12 cellular contexts compared by ENCODE assay signal in the genomic region with DNA sequence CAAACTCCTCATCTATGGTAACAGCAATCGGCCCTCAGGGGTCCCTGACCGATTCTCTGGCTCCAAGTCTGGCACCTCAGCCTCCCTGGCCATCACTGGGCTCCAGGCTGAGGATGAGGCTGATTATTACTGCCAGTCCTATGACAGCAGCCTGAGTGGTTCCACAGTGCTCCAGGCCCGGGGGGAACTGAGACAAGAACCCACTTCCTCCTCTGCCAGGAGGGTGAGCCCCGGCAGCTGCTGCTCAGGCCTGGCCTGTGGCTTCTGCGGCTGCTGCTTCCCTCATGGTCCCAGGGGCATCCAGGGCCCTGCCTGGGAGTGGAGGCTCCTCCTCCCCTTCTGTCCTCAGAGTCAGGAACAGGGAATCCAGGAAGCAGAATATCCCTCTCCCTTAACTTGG.
DNase-seq lines count a peak whose midpoint lies in the region; ATAC-seq, FAIRE-seq and TF ChIP-seq lines count a peak whose summit lies in the region.
"Had no signal": no experiment of that assay in that cellular context is flagged by ENCODE, and none has a peak within 500 bp of the region (broad histone marks: within the 10 kb centered on the region; RNA-seq: fewer than 3 reads in every experiment).

No MANE protein-coding gene starts in this region.

- H3K27ac ChIP-seq in coronary artery = no peak overlapping the region
- H3K27ac ChIP-seq: gastrocnemius medialis, VCaP had no signal

- ATAC-seq in GM18502 (IDR thresholded peaks at IDR 0.05; ENCODE audit: poor library complexity, unreplicated experiment) (peak; percentile 56), sciatic nerve (peak; percentile 97), GM19397 (IDR thresholded peaks at IDR 0.05; ENCODE audit: unreplicated experiment) (no peak)
- ATAC-seq: gastrocnemius medialis had no signal

- H3K4me3 ChIP-seq in coronary artery = no peak overlapping the region
- H3K4me3 ChIP-seq: gastrocnemius medialis had no signal

- H3K9me3 Mint-ChIP-seq in dendritic cell treated with granulocyte-macrophage colony-stimulating factor and Interleukin-4, amounts not matched to agents 40 ng/mL and 50 ng/mL, for 4 days = no peaks in the 10 kb centered on the region
- H3K9me3 Mint-ChIP-seq: HFFc6 had no signal

- H3K4me1 Mint-ChIP-seq in dendritic cell treated with granulocyte-macrophage colony-stimulating factor and Interleukin-4, amounts not matched to agents 40 ng/mL and 50 ng/mL, for 4 days (ENCODE audit: low read depth) = peaks cover 25% of the 10 kb centered on the region

- intact Hi-C loops in dendritic cell treated with granulocyte-macrophage colony-stimulating factor and Interleukin-4, amounts not matched to agents 40 ng/mL and 50 ng/mL, for 4 days (cut with micrococcal nuclease) = no loop called here
- intact Hi-C loops in sciatic nerve (cut with DNase I) = no loop called here

- FAIRE-seq in HTR-8/SVneo (lab: Jason Lieb, UNC) = no peak

- H3K36me3 Mint-ChIP-seq in dendritic cell treated with granulocyte-macrophage colony-stimulating factor and Interleukin-4, amounts not matched to agents 40 ng/mL and 50 ng/mL, for 4 days (ENCODE audit: low read depth) = no peaks in the 10 kb centered on the region

- H3K27ac Mint-ChIP-seq in dendritic cell treated with granulocyte-macrophage colony-stimulating factor and Interleukin-4, amounts not matched to agents 40 ng/mL and 50 ng/mL, for 4 days = peak overlapping the region; percentile 24
- H3K27ac Mint-ChIP-seq: HFFc6 had no signal

- peak; percentile 48 for DNase-seq in NCI-H1694 (lab: John Stamatoyannopoulos, UW)
- DNase-seq in sciatic nerve (ENCODE audit: low spot score) = peak; percentile 74
- no peak for DNase-seq in coronary artery (ENCODE audit: low spot score)
- DNase-seq in NK-92 treated with Interleukin-12 subunit alpha and Interleukin-12 subunit beta, amount 100 ng/mL, for 24 hours (lab: John Stamatoyannopoulos, UW) = no peak
- no peak for DNase-seq in HTR-8/SVneo (ENCODE audit: insufficient read length, low spot score)
- DNase-seq: HFFc6, NCI-H1048 had no signal

- peaks cover 26% of the 10 kb centered on the region for H3K27me3 Mint-ChIP-seq in dendritic cell treated with granulocyte-macrophage colony-stimulating factor and Interleukin-4, amounts not matched to agents 40 ng/mL and 50 ng/mL, for 4 days

- no peak for TF ChIP-seq CTCF in coronary artery (IDR thresholded peaks at IDR 0.05)

- H3K4me3 Mint-ChIP-seq in dendritic cell treated with granulocyte-macrophage colony-stimulating factor and Interleukin-4, amounts not matched to agents 40 ng/mL and 50 ng/mL, for 4 days = no peak overlapping the region
- H3K4me3 Mint-ChIP-seq: HFFc6 had no signal

Comparison
In these comparisons a context has a peak if more than half of its experiments do, and no peak if none do; other contexts are left out.
1. DNase-seq: peak in NCI-H1694 (single experiment) and sciatic nerve (single experiment); none in coronary artery (single experiment), NK-92 treated with Interleukin-12 subunit alpha and Interleukin-12 subunit beta, amount 100 ng/mL, for 24 hours (single experiment) and HTR-8/SVneo (single experiment).